1 cellular context compared by ENCODE assay signal in genomic region chr22:38759005-38759404, GRCh38.
A peak's percentile ranks its signal among the peaks of the same experiment; 100 is the strongest.
TF ChIP-seq lines count a peak whose summit lies in the region.

No MANE protein-coding gene starts in this region.

TF ChIP-seq in K562, 482 proteins besides CTCF, POLR2A, EP300 and RAD21:
- TF ChIP-seq HDAC2 (IDR thresholded peaks at IDR 0.05) (no peak), ZNF3 (CRISPR knock-in tag; IDR thresholded peaks at IDR 0.05) (peak; percentile 78)
